ENCODE assay signal across 20 cellular contexts in genomic region chr7:55266243-55266642, GRCh38.
A peak's percentile ranks its signal among the peaks of the same experiment; 100 is the strongest.
DNase-seq lines count a peak whose midpoint lies in the region; TF ChIP-seq lines count a peak whose summit lies in the region.
"Had no signal": no experiment of that assay in that cellular context is flagged by ENCODE, and none has a peak within 500 bp of the region (broad histone marks: within the 10 kb centered on the region; RNA-seq: fewer than 3 reads in every experiment).

No MANE protein-coding gene starts in this region.

- H3K9ac ChIP-seq in neural progenitor cell: no peak overlapping the region
- H3K9ac ChIP-seq: BLaER1 treated with 17β-estradiol and CSF1 and Interleukin-3, amounts not matched to agents 10 nM and 100 nM; SK-N-SH had no signal

- no peaks in the 10 kb centered on the region for H3K4me1 ChIP-seq in neural progenitor cell
- H3K4me1 ChIP-seq: BLaER1 treated with 17β-estradiol and CSF1 and Interleukin-3, amounts not matched to agents 10 nM and 100 nM; HAP-1 had no signal

- H3K27ac ChIP-seq in 22Rv1 (peak overlapping the region; percentile 52), C4-2B (peak overlapping the region; percentile 59), neural progenitor cell (no peak overlapping the region)
- H3K27ac ChIP-seq: BLaER1 treated with 17β-estradiol and CSF1 and Interleukin-3, amounts not matched to agents 10 nM and 100 nM had no signal

- no peaks in the 10 kb centered on the region for H3K36me3 Mint-ChIP-seq in neural progenitor cell
- H3K36me3 Mint-ChIP-seq: CD8-positive, alpha-beta T cell had no signal

- no peak for TF ChIP-seq CTCF in 22Rv1 (IDR thresholded peaks at IDR 0.05)
- TF ChIP-seq CTCF in C4-2B (conservative IDR thresholded peaks at IDR 0.05): no peak
- TF ChIP-seq CTCF in choroid plexus epithelial cell (conservative IDR thresholded peaks at IDR 0.05; ENCODE audit: low read depth, low read length): no peak
- TF ChIP-seq CTCF in neural progenitor cell (IDR thresholded peaks at IDR 0.05): no peak

- peak; percentile 21 for DNase-seq in choroid plexus epithelial cell (ENCODE audit: low read depth)
- no peak for DNase-seq in neural progenitor cell (ENCODE audit: low spot score)
- DNase-seq in NCI-H187 treated with DMSO at 0.1 percent for 48 hours (lab: John Stamatoyannopoulos, UW): no peak
- no peak for DNase-seq in NCI-H1048 (lab: John Stamatoyannopoulos, UW)
- DNase-seq in NCI-H2107 treated with DMSO at 0.1 percent for 48 hours (lab: John Stamatoyannopoulos, UW; ENCODE audit: unreplicated experiment): no peak
- DNase-seq: CD8-positive, alpha-beta T cell; DND-41; Karpas-422; NCI-H1436; NCI-H446 treated with DMSO at 0.1 percent for 48 hours; NCI-H526 treated with DMSO at 0.1 percent for 48 hours; NK-92 treated with Interleukin-12 subunit alpha and Interleukin-12 subunit beta, amount 100 ng/mL, for 24 hours; SIG-M5; SK-N-SH had no signal

- peak overlapping the region; percentile 55 for H3K27ac Mint-ChIP-seq in neural progenitor cell
- H3K27ac Mint-ChIP-seq: CD8-positive, alpha-beta T cell; GM23338 had no signal

- H3K9me3 Mint-ChIP-seq in neural progenitor cell: no peaks in the 10 kb centered on the region
- H3K9me3 Mint-ChIP-seq: CD8-positive, alpha-beta T cell; GM23338 had no signal

- H3K4me1 Mint-ChIP-seq in neural progenitor cell: no peaks in the 10 kb centered on the region
- H3K4me1 Mint-ChIP-seq: GM23338 had no signal

- H3K27me3 ChIP-seq in neural progenitor cell: no peaks in the 10 kb centered on the region
- H3K27me3 ChIP-seq: BLaER1 treated with 17β-estradiol and CSF1 and Interleukin-3, amounts not matched to agents 10 nM and 100 nM had no signal

- no peaks in the 10 kb centered on the region for H3K36me3 ChIP-seq in neural progenitor cell
- H3K36me3 ChIP-seq: BLaER1 treated with 17β-estradiol and CSF1 and Interleukin-3, amounts not matched to agents 10 nM and 100 nM; HAP-1 had no signal

- no peaks in the 10 kb centered on the region for H3K79me2 ChIP-seq in neural progenitor cell (ENCODE audit: low read depth)

- no peaks in the 10 kb centered on the region for H4K20me1 ChIP-seq in neural progenitor cell (ENCODE audit: low read depth)
- H4K20me1 ChIP-seq: BLaER1 treated with 17β-estradiol and CSF1 and Interleukin-3, amounts not matched to agents 10 nM and 100 nM had no signal

- no peak overlapping the region for H3K4me2 ChIP-seq in neural progenitor cell
- H3K4me2 ChIP-seq: BLaER1 treated with 17β-estradiol and CSF1 and Interleukin-3, amounts not matched to agents 10 nM and 100 nM; GM23338; SK-N-SH had no signal

- H3K27me3 Mint-ChIP-seq in neural progenitor cell (ENCODE audit: insufficient read depth, low read depth): peaks cover 2% of the 10 kb centered on the region

- no peak overlapping the region for H3K4me3 Mint-ChIP-seq in neural progenitor cell
- H3K4me3 Mint-ChIP-seq: CD8-positive, alpha-beta T cell; GM23338 had no signal

- H2AFZ ChIP-seq in neural progenitor cell (replicated peaks): no peak overlapping the region
- H2AFZ ChIP-seq: GM23338 had no signal

- no peaks in the 10 kb centered on the region for H3F3A ChIP-seq in neural progenitor cell (ENCODE audit: low read depth)

- no peak overlapping the region for H3K4me3 ChIP-seq in choroid plexus epithelial cell (ENCODE audit: low read depth, low read length)
- no peak overlapping the region for H3K4me3 ChIP-seq in neural progenitor cell
- H3K4me3 ChIP-seq: BLaER1 treated with 17β-estradiol and CSF1 and Interleukin-3, amounts not matched to agents 10 nM and 100 nM; GM12878; GM23338; HAP-1 had no signal

- no peaks in the 10 kb centered on the region for H3K9me3 ChIP-seq in neural progenitor cell (ENCODE audit: low read depth)
- H3K9me3 ChIP-seq: BLaER1 treated with 17β-estradiol and CSF1 and Interleukin-3, amounts not matched to agents 10 nM and 100 nM; HAP-1 had no signal
